Comparison of ENCODE assay signal across 10 cellular contexts in the genomic region with DNA sequence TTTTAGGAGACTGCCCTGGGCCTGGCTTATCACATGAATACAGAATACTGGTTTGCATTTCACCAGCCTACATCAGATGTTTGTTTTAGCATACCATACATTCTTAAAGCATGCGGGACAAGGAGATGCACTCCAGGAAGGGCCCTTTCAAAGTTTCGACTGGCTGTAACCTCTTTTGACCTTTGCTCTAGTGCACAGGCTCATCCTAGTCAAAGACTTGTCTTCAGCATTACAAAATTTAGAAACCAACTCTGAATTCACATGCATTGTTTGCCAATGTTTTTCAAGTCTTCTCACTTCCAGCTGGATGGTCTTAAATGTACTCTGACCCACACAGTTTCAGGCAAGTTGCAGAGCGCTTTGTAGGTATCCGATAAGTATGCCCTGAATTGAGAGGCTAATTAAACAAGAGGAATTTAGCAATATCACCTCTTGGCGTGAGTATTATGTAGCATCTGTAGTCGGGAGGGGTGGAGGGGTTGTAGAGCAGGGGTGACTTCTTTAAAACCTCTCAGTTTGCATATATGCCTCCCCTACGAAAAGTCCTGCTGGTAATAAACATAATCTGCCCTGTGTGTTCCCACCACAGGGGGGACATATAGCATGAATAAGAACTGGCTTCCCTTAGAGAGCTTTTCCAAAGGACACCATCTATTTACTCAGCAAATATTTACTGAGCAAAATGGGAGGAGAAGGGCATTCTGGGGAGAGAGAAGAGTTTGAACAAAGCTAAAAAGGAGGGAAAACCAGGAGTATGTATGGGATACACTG. TPM values are rescaled to one million over a fixed set of nuclear protein-coding genes. Genes with fewer than 3 reads are reported as not detected.
DNase-seq lines count a peak whose midpoint lies in the region; ATAC-seq and TF ChIP-seq lines count a peak whose summit lies in the region.
"Had no signal": no experiment of that assay in that cellular context is flagged by ENCODE, and none has a peak within 500 bp of the region (broad histone marks: within the 10 kb centered on the region; RNA-seq: fewer than 3 reads in every experiment).

No MANE protein-coding gene starts in this region.

- CTCF ChIA-PET in RWPE1 (lab: Yijun Ruan, JAX) = interaction anchor here (0.6 kb wide), 1 partner anchor 25 kb away, joined by 3 read pairs; a partner anchor contains a TSS

- POLR2A ChIA-PET in RWPE1 (lab: Yijun Ruan, JAX; ENCODE audit: low non-redundant PET) = no interaction called here

- H3K27ac Mint-ChIP-seq in type B pancreatic cell = peak overlapping the region; percentile 81
- H3K27ac Mint-ChIP-seq in activated CD4-positive, alpha-beta T cell treated with anti-CD3 and anti-CD28 coated beads, Interleukin-2, amount 10 ng/mL, durations not matched to agents 24 days and 14 days = no peak overlapping the region
- H3K27ac Mint-ChIP-seq: B cell had no signal

- peak; percentile 42 for ATAC-seq in left ventricle myocardium superior

- TF ChIP-seq CTCF in RWPE1 (conservative IDR thresholded peaks at IDR 0.05; ENCODE audit: low read depth) (no peak), type B pancreatic cell (conservative IDR thresholded peaks at IDR 0.05) (peak; percentile 54)

- H3K4me1 Mint-ChIP-seq in type B pancreatic cell (ENCODE audit: unreplicated experiment) = peaks cover 29% of the 10 kb centered on the region
- H3K4me1 Mint-ChIP-seq in activated CD4-positive, alpha-beta T cell treated with anti-CD3 and anti-CD28 coated beads, Interleukin-2, amount 10 ng/mL, durations not matched to agents 24 days and 14 days = no peaks in the 10 kb centered on the region
- H3K4me1 Mint-ChIP-seq: B cell had no signal

- intact Hi-C loops in left ventricle myocardium superior (cut with micrococcal nuclease) = no loop called here
- intact Hi-C loops in activated CD4-positive, alpha-beta T cell treated with anti-CD3 and anti-CD28 coated beads, Interleukin-2, amount 10 ng/mL, durations not matched to agents 24 days and 14 days (cut with micrococcal nuclease) = no loop called here

- H3K27me3 Mint-ChIP-seq in type B pancreatic cell = no peaks in the 10 kb centered on the region
- peaks cover 32% of the 10 kb centered on the region for H3K27me3 Mint-ChIP-seq in activated CD4-positive, alpha-beta T cell treated with anti-CD3 and anti-CD28 coated beads, Interleukin-2, amount 10 ng/mL, durations not matched to agents 24 days and 14 days

- H3K27ac ChIP-seq in RWPE1 = no peak overlapping the region

- peak overlapping the region; percentile 56 for H3K4me3 Mint-ChIP-seq in type B pancreatic cell
- no peak overlapping the region for H3K4me3 Mint-ChIP-seq in activated CD4-positive, alpha-beta T cell treated with anti-CD3 and anti-CD28 coated beads, Interleukin-2, amount 10 ng/mL, durations not matched to agents 24 days and 14 days
- H3K4me3 Mint-ChIP-seq: B cell had no signal

- no peaks in the 10 kb centered on the region for H3K9me3 Mint-ChIP-seq in type B pancreatic cell
- H3K9me3 Mint-ChIP-seq in activated CD4-positive, alpha-beta T cell treated with anti-CD3 and anti-CD28 coated beads, Interleukin-2, amount 10 ng/mL, durations not matched to agents 24 days and 14 days = peaks cover 2% of the 10 kb centered on the region

- H3K36me3 Mint-ChIP-seq in type B pancreatic cell = no peaks in the 10 kb centered on the region
- no peaks in the 10 kb centered on the region for H3K36me3 Mint-ChIP-seq in activated CD4-positive, alpha-beta T cell treated with anti-CD3 and anti-CD28 coated beads, Interleukin-2, amount 10 ng/mL, durations not matched to agents 24 days and 14 days (ENCODE audit: low read depth)

- DNase-seq in DMS 273 (lab: John Stamatoyannopoulos, UW; ENCODE audit: unreplicated experiment) (peak; percentile 35), DMS 273 treated with DMSO at 0.1 percent for 48 hours (lab: John Stamatoyannopoulos, UW) (no peak), RWPE1 (ENCODE audit: low spot score) (peak; percentile 60), left ventricle myocardium superior (no peak), type B pancreatic cell (ENCODE audit: extremely low spot score, unreplicated experiment) (no peak), globus pallidus (ENCODE audit: low spot score) (no peak)
- DNase-seq in activated CD4-positive, alpha-beta T cell treated with anti-CD3 and anti-CD28 coated beads, Interleukin-2, amount 10 ng/mL, durations not matched to agents 24 days and 14 days = no peak
- no peak for DNase-seq in activated CD4-positive, alpha-beta T cell treated with anti-CD3 and anti-CD28 coated beads, Interleukin-2, amount 50 U/mL, for 48 hours
- DNase-seq: heart right ventricle had no signal

RNA-seq across cellular contexts. Expression of a gene that starts 24.4 kb away (rescaled TPM):
- total RNA-seq in left ventricle myocardium superior (43.8 TPM), type B pancreatic cell (ENCODE audit: low replicate concordance) (87.1 and 88.1 TPM in 2 replicates)
- 67.1 and 75.3 TPM in 2 replicates for total RNA-seq in activated CD4-positive, alpha-beta T cell treated with anti-CD3 and anti-CD28 coated beads, Interleukin-2, amount 10 ng/mL, durations not matched to agents 24 days and 14 days

RNA-seq across cellular contexts. Expression of a gene that starts 49.5 kb away (rescaled TPM):
- total RNA-seq in left ventricle myocardium superior = 14.9 TPM
- total RNA-seq in type B pancreatic cell (ENCODE audit: low replicate concordance) = 10.9 and 15.2 TPM in 2 replicates
- 190 and 193 TPM in 2 replicates for total RNA-seq in activated CD4-positive, alpha-beta T cell treated with anti-CD3 and anti-CD28 coated beads, Interleukin-2, amount 10 ng/mL, durations not matched to agents 24 days and 14 days

Comparison
In these comparisons a context has a peak if more than half of its experiments do, and no peak if none do; other contexts are left out.
1. DNase-seq: peak in DMS 273 (single experiment) and RWPE1 (single experiment); none in DMS 273 treated with DMSO at 0.1 percent for 48 hours (single experiment), left ventricle myocardium superior (single experiment), type B pancreatic cell (single experiment), activated CD4-positive, alpha-beta T cell treated with anti-CD3 and anti-CD28 coated beads, Interleukin-2, amount 10 ng/mL, durations not matched to agents 24 days and 14 days (single experiment), globus pallidus (single experiment) and activated CD4-positive, alpha-beta T cell treated with anti-CD3 and anti-CD28 coated beads, Interleukin-2, amount 50 U/mL, for 48 hours (0 of 2).
2. RNA of a gene that starts 49.5 kb away (total RNA-seq): 190 to 193 TPM in activated CD4-positive, alpha-beta T cell treated with anti-CD3 and anti-CD28 coated beads, Interleukin-2, amount 10 ng/mL, durations not matched to agents 24 days and 14 days; 10.9 to 15.2 TPM in type B pancreatic cell and 14.9 TPM in left ventricle myocardium superior (single experiment); every median in the first group is over 10 times any median in the second.